Comparison of ENCODE assay signal across 1 cellular context in genomic region chr4:40057540-40058091, GRCh38.
TF ChIP-seq lines count a peak whose summit lies in the region.

No MANE protein-coding gene starts in this region.

TF ChIP-seq in H1, 55 proteins besides CTCF, POLR2A, EP300 and RAD21 (continued from another document):
- TF ChIP-seq CHD7 (IDR thresholded peaks at IDR 0.05; ENCODE audit: insufficient replicate concordance, low read length) = no peak
- TF ChIP-seq TBP (IDR thresholded peaks at IDR 0.05; ENCODE audit: low read depth, low read length) = 0 out of 2 replicates have a peak, but pooled peaks have one; percentile 16
- no peak for TF ChIP-seq HDAC2 (IDR thresholded peaks at IDR 0.05; ENCODE audit: borderline replicate concordance in 1 of 2, low read depth in 2 of 2, low read length in 2 of 2)
- TF ChIP-seq POLR2AphosphoS5 (IDR thresholded peaks at IDR 0.05; ENCODE audit: low read depth, low read length) = peak; percentile 61; the same call in 1 of the 2 replicates
- TF ChIP-seq SAP30 (IDR thresholded peaks at IDR 0.05; ENCODE audit: insufficient read depth, insufficient replicate concordance, low read length) = peak; percentile 77
- 0 out of 2 replicates have a peak, but pooled peaks have one; percentile 21 for TF ChIP-seq MAX (IDR thresholded peaks at IDR 0.05)
- peak; percentile 68; the same call in 1 of the 2 replicates for TF ChIP-seq RFX5 (IDR thresholded peaks at IDR 0.05; ENCODE audit: borderline replicate concordance, low read depth, low read length)
- peak; percentile 43; the same call in 1 of the 2 replicates for TF ChIP-seq SP1 (IDR thresholded peaks at IDR 0.05; ENCODE audit: low read depth, low read length)
